ENCODE assay signal across 11 cellular contexts in genomic region chr1:46173361-46173856, GRCh38. TPM values are rescaled to one million over a fixed set of nuclear protein-coding genes. Genes with fewer than 3 reads are reported as not detected.
A peak's percentile ranks its signal among the peaks of the same experiment; 100 is the strongest.
DNase-seq lines count a peak whose midpoint lies in the region; ATAC-seq and TF ChIP-seq lines count a peak whose summit lies in the region.
"Had no signal": no experiment of that assay in that cellular context is flagged by ENCODE, and none has a peak within 500 bp of the region (broad histone marks: within the 10 kb centered on the region; RNA-seq: fewer than 3 reads in every experiment).

No MANE protein-coding gene starts in this region.

- H4K20me1 ChIP-seq in OCI-LY7 (ENCODE audit: insufficient read depth, low read length): no peaks in the 10 kb centered on the region

- POLR2A ChIA-PET in OCI-LY7 (lab: Charles Lee): interaction anchor here (0.6 kb wide), 1 partner anchor 407 kb away, joined by 3 read pairs; no protein-coding TSS in a partner anchor

- no peak for ATAC-seq in stimulated activated memory B cell treated with anti-CD40 and anti-IgM and Interleukin-4, amounts not matched to agents 10 μg/mL and 1 μg/mL and 100 μg/mL, for 72 hours

- H3K4me3 Mint-ChIP-seq in stimulated activated memory B cell treated with anti-CD40 and anti-IgM and Interleukin-4, amounts not matched to agents 10 μg/mL and 1 μg/mL and 100 μg/mL, for 72 hours: no peak overlapping the region
- H3K4me3 Mint-ChIP-seq: dendritic cell treated with granulocyte-macrophage colony-stimulating factor and Interleukin-4, amounts not matched to agents 40 ng/mL and 50 ng/mL, for 4 days had no signal

- H3K4me1 ChIP-seq in OCI-LY7 (ENCODE audit: insufficient read depth, low read length, poor library complexity, severe bottlenecking): peaks cover 43% of the 10 kb centered on the region

- H3K9me3 Mint-ChIP-seq in stimulated activated memory B cell treated with anti-CD40 and anti-IgM and Interleukin-4, amounts not matched to agents 10 μg/mL and 1 μg/mL and 100 μg/mL, for 72 hours: no peaks in the 10 kb centered on the region
- H3K9me3 Mint-ChIP-seq: dendritic cell treated with granulocyte-macrophage colony-stimulating factor and Interleukin-4, amounts not matched to agents 40 ng/mL and 50 ng/mL, for 4 days had no signal

- H3K36me3 ChIP-seq in OCI-LY7 (ENCODE audit: insufficient read depth, low read length): no peaks in the 10 kb centered on the region

- CTCF ChIA-PET in OCI-LY7 (lab: Charles Lee; ENCODE audit: unreplicated experiment): interaction anchor here (1.0 kb wide), 1 partner anchor 131 kb away, joined by 3 read pairs; no protein-coding TSS in a partner anchor

- H3K9me2 ChIP-seq in OCI-LY7 (ENCODE audit: insufficient read depth, low read length): no peaks in the 10 kb centered on the region

- no peak overlapping the region for H2AFZ ChIP-seq in OCI-LY7 (ENCODE audit: low read length)

- H3K27ac ChIP-seq in OCI-LY7 (ENCODE audit: low read depth, low read length, poor library complexity, severe bottlenecking): no peak overlapping the region

- peak; percentile 28; the same call in 1 of the 2 replicates for TF ChIP-seq CTCF in OCI-LY7 (conservative IDR thresholded peaks at IDR 0.05; ENCODE audit: low read length)

- peak overlapping the region; percentile 20 for H3K27ac Mint-ChIP-seq in stimulated activated memory B cell treated with anti-CD40 and anti-IgM and Interleukin-4, amounts not matched to agents 10 μg/mL and 1 μg/mL and 100 μg/mL, for 72 hours
- H3K27ac Mint-ChIP-seq: dendritic cell treated with granulocyte-macrophage colony-stimulating factor and Interleukin-4, amounts not matched to agents 40 ng/mL and 50 ng/mL, for 4 days had no signal

- no peaks in the 10 kb centered on the region for H3K27me3 Mint-ChIP-seq in stimulated activated memory B cell treated with anti-CD40 and anti-IgM and Interleukin-4, amounts not matched to agents 10 μg/mL and 1 μg/mL and 100 μg/mL, for 72 hours

- DNase-seq in NCI-H82 (lab: John Stamatoyannopoulos, UW): peak; percentile 68
- no peak for DNase-seq in NCI-H82 treated with DMSO at 0.1 percent for 48 hours (lab: John Stamatoyannopoulos, UW; ENCODE audit: unreplicated experiment)
- DNase-seq in OCI-LY7 (ENCODE audit: low spot score): peak; percentile 41
- DNase-seq in head of caudate nucleus: peak in 40 of 42 donors; percentile 27 to 88 (median 62)
- no peak for DNase-seq in effector CD8-positive, alpha-beta T cell (lab: John Stamatoyannopoulos, UW)
- no peak for DNase-seq in stimulated activated CD4-positive, alpha-beta T cell treated with anti-CD3 and anti-CD28 coated beads, Interleukin-4, amount 100 ng/mL, for 4 hours
- no peak for DNase-seq in mucosa of gallbladder (ENCODE audit: low spot score)
- DNase-seq: stimulated activated CD4-positive, alpha-beta T cell treated with anti-CD3 and anti-CD28 coated beads, Interleukin-2, amount 100 ng/mL, for 48 hours had no signal

- H3K4me2 ChIP-seq in OCI-LY7 (ENCODE audit: low read length): 0 out of 2 replicates have a peak overlapping the region, but pooled peaks have one; percentile 6

- no TSS peak for BruUV-seq in OCI-LY7 (replicated peaks; lab: Mats Ljungman, UMichigan)

- no peaks in the 10 kb centered on the region for H3K36me3 Mint-ChIP-seq in stimulated activated memory B cell treated with anti-CD40 and anti-IgM and Interleukin-4, amounts not matched to agents 10 μg/mL and 1 μg/mL and 100 μg/mL, for 72 hours

- no peaks in the 10 kb centered on the region for H3K79me2 ChIP-seq in OCI-LY7 (ENCODE audit: insufficient read depth, low read depth, low read length)

- intact Hi-C loops in OCI-LY7 (cut with micrococcal nuclease; ENCODE audit: unreplicated experiment) (no loop called here), head of caudate nucleus (cut with DNase I) (loop anchor here (5.0 kb wide), 1 partner anchor 36 kb away; no protein-coding TSS in a partner anchor)

- H3K4me3 ChIP-seq in OCI-LY7 (ENCODE audit: low read depth, low read length, poor library complexity, severe bottlenecking): no peak overlapping the region

- H3K4me1 Mint-ChIP-seq in stimulated activated memory B cell treated with anti-CD40 and anti-IgM and Interleukin-4, amounts not matched to agents 10 μg/mL and 1 μg/mL and 100 μg/mL, for 72 hours: peaks cover 7% of the 10 kb centered on the region

- H3K9me3 ChIP-seq in OCI-LY7 (ENCODE audit: low read length): no peaks in the 10 kb centered on the region

RNA-seq across cellular contexts. Expression of gene TSPAN1, which starts 1.5 kb away (rescaled TPM):
- not detected in 2 replicates for total RNA-seq in OCI-LY7 (2014; rRNA removed; shearing (Covaris generic))
- total RNA-seq in OCI-LY7 (2022) (not detected in 2 replicates), mucosa of gallbladder (137 TPM)
- total RNA-seq: lung microvascular endothelial cell had no signal

RNA-seq across cellular contexts. Expression of gene P3R3URF, which starts 2.9 kb away (rescaled TPM):
- not detected in 2 replicates for total RNA-seq in OCI-LY7 (2014; rRNA removed; shearing (Covaris generic))
- total RNA-seq in OCI-LY7 (2022): not detected in 2 replicates
- total RNA-seq in mucosa of gallbladder: not detected
- total RNA-seq: lung microvascular endothelial cell had no signal

RNA-seq across cellular contexts. Expression of gene POMGNT1, which starts 24.8 kb away (rescaled TPM):
- 26.8 and 37.3 TPM in 2 replicates for total RNA-seq in OCI-LY7 (2014; rRNA removed; shearing (Covaris generic))
- total RNA-seq in OCI-LY7 (2022) (30.8 and 33.7 TPM in 2 replicates), mucosa of gallbladder (83.3 TPM)

RNA-seq across cellular contexts. Expression of gene LURAP1, which starts 29.7 kb away (rescaled TPM):
- 0.25 and 0.51 TPM in 2 replicates for total RNA-seq in OCI-LY7 (2014; rRNA removed; shearing (Covaris generic))
- total RNA-seq in OCI-LY7 (2022) (0.17 and 0.20 TPM in 2 replicates), mucosa of gallbladder (2.4 TPM)

RNA-seq across cellular contexts. Expression of gene PIK3R3, which starts 41.0 kb away (rescaled TPM):
- 12.7 and 16.2 TPM in 2 replicates for total RNA-seq in OCI-LY7 (2014; rRNA removed; shearing (Covaris generic))
- total RNA-seq in OCI-LY7 (2022) (25.8 and 27.0 TPM in 2 replicates), mucosa of gallbladder (22.0 TPM)

Comparison
In these comparisons a context has a peak if more than half of its experiments do, and no peak if none do; other contexts are left out.
1. DNase-seq: peak in NCI-H82 (single experiment), OCI-LY7 (single experiment) and head of caudate nucleus (40 of 42); none in NCI-H82 treated with DMSO at 0.1 percent for 48 hours (single experiment), effector CD8-positive, alpha-beta T cell (single experiment), stimulated activated CD4-positive, alpha-beta T cell treated with anti-CD3 and anti-CD28 coated beads, Interleukin-4, amount 100 ng/mL, for 4 hours (0 of 2) and mucosa of gallbladder (single experiment).
2. RNA of gene TSPAN1, which starts 1.5 kb away (total RNA-seq): 137 TPM in mucosa of gallbladder (single experiment); not detected in OCI-LY7; every median in the first group is over 100 times any median in the second.